ENCODE assay signal across 8 cellular contexts in genomic region chr20:63215101-63216040, GRCh38.
DNase-seq lines count a peak whose midpoint lies in the region; ATAC-seq lines count a peak whose summit lies in the region.

No MANE protein-coding gene starts in this region.

- peak; percentile 18 for ATAC-seq in HG02884 (IDR thresholded peaks at IDR 0.05; ENCODE audit: unreplicated experiment)

- no peaks in the 10 kb centered on the region; the same call in 1 of the 2 replicates for H3K4me1 ChIP-seq in ES-I3 (ENCODE audit: insufficient read depth, low read length)

- H3K9me3 ChIP-seq in ES-I3 (ENCODE audit: control insufficient read depth, insufficient read depth, low read length) = no peaks in the 10 kb centered on the region

- peaks cover 11% of the 10 kb centered on the region for H3K36me3 ChIP-seq in ES-I3 (ENCODE audit: insufficient read depth, low read length)

- peak; percentile 95 for DNase-seq in 8988T
- DNase-seq in NCI-H226 = peak; percentile 17
- peak; percentile 78 for DNase-seq in astrocyte of the hippocampus (ENCODE audit: low read depth, low spot score)
- DNase-seq in iPS-NIHi7 (ENCODE audit: extremely low spot score) = peak; percentile 81
- peak; percentile 16 for DNase-seq in stimulated activated CD4-positive, alpha-beta T cell treated with anti-CD3 and anti-CD28 coated beads, Interleukin-4, amount 100 ng/mL, for 1 hour
- no peak for DNase-seq in GDM1 (lab: John Stamatoyannopoulos, UW)

- peak overlapping the region; percentile 68 for H3K9ac ChIP-seq in ES-I3 (ENCODE audit: low read depth, low read length)
